Comparison of ENCODE assay signal across 24 cellular contexts in the genomic region with DNA sequence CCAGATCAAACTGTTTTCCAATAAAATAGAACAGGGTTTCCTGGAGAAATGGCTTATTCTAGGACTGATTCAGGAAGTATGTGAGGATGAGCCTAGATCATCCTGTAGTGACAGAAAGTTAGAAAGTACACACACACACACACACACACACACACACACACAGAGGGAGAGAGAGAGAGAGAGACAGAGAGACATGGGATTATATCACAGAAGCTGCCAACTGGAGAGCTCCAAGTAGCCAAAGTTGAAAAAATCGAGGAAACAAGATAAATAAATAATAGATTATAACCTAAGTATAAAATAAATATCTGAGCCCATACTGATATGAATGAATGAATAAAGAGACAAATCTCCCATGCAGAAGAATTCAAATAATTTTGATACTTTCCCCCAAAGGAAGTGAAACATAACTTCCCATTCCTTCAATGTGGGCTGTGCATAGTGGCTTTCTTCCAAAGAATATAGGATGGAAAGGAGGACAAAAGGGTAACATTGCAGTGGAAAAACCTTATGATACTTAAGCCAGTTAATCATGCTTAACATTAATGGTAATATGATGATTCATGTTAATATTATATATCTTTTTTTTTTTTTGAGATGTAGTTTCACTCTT.
"Had no signal": no experiment of that assay in that cellular context is flagged by ENCODE, and none has a peak within 500 bp of the region (broad histone marks: within the 10 kb centered on the region; RNA-seq: fewer than 3 reads in every experiment).

No MANE protein-coding gene starts in this region.

- H3K4me1 ChIP-seq: parathyroid adenoma, right lobe of liver, stomach, transverse colon, uterus had no signal

- H3K27me3 Mint-ChIP-seq: activated naive CD4-positive, alpha-beta T cell treated with anti-CD3 and anti-CD28 coated beads, Interleukin-2, amount 50 U/mL, for 24 hours; central memory CD8-positive, alpha-beta T cell; stimulated activated memory B cell treated with anti-CD40 and anti-IgM and Interleukin-4, amounts not matched to agents 10 μg/mL and 1 μg/mL and 100 μg/mL, for 72 hours; T-cell had no signal

- H3K27ac Mint-ChIP-seq: activated CD8-positive, alpha-beta T cell treated with anti-CD3 and anti-CD28 coated beads, Interleukin-2, amount 10 ng/mL, durations not matched to agents 7 days and 5 days; activated naive CD4-positive, alpha-beta T cell treated with anti-CD3 and anti-CD28 coated beads, Interleukin-2, amount 50 U/mL, for 24 hours; nephron; stimulated activated memory B cell treated with anti-CD40 and anti-IgM and Interleukin-4, amounts not matched to agents 10 μg/mL and 1 μg/mL and 100 μg/mL, for 72 hours had no signal

- H3K4me1 Mint-ChIP-seq: activated naive CD4-positive, alpha-beta T cell treated with anti-CD3 and anti-CD28 coated beads, Interleukin-2, amount 50 U/mL, for 24 hours; nephron; stimulated activated memory B cell treated with anti-CD40 and anti-IgM and Interleukin-4, amounts not matched to agents 10 μg/mL and 1 μg/mL and 100 μg/mL, for 72 hours; T-cell had no signal

- H3K9me3 ChIP-seq: heart left ventricle, right lobe of liver, stomach, transverse colon, uterus had no signal

- H3K9ac ChIP-seq: parathyroid adenoma had no signal

- H3K27ac ChIP-seq: coronary artery, heart left ventricle, parathyroid adenoma, right lobe of liver, stomach, transverse colon, uterus had no signal

- H2AFZ ChIP-seq: parathyroid adenoma had no signal

- H3K4me3 ChIP-seq: coronary artery, heart left ventricle, right lobe of liver, stomach, transverse colon, uterus had no signal

- ATAC-seq: activated CD8-positive, alpha-beta T cell treated with anti-CD3 and anti-CD28 coated beads, Interleukin-2, amount 10 ng/mL, durations not matched to agents 7 days and 5 days; heart left ventricle; left cardiac atrium; right lobe of liver; stimulated activated memory B cell treated with anti-CD40 and anti-IgM and Interleukin-4, amounts not matched to agents 10 μg/mL and 1 μg/mL and 100 μg/mL, for 72 hours; T-cell had no signal

- H3K27me3 ChIP-seq: heart left ventricle, right lobe of liver, stomach, transverse colon, uterus had no signal

- H3K4me3 Mint-ChIP-seq: activated CD8-positive, alpha-beta T cell treated with anti-CD3 and anti-CD28 coated beads, Interleukin-2, amount 10 ng/mL, durations not matched to agents 7 days and 5 days; activated naive CD4-positive, alpha-beta T cell treated with anti-CD3 and anti-CD28 coated beads, Interleukin-2, amount 50 U/mL, for 24 hours; central memory CD8-positive, alpha-beta T cell; nephron; stimulated activated memory B cell treated with anti-CD40 and anti-IgM and Interleukin-4, amounts not matched to agents 10 μg/mL and 1 μg/mL and 100 μg/mL, for 72 hours; T-cell had no signal

- H3K79me2 ChIP-seq: parathyroid adenoma had no signal

- DNase-seq: activated CD4-positive, alpha-beta T cell treated with anti-CD3 and anti-CD28 coated beads for 1 hour; activated CD4-positive, alpha-beta T cell treated with anti-CD3 and anti-CD28 coated beads, Interleukin-2, amount 50 U/mL, for 1 hour; activated CD8-positive, alpha-beta T cell treated with anti-CD3 and anti-CD28 coated beads, Interleukin-2, amount 10 ng/mL, durations not matched to agents 7 days and 5 days; activated gamma-delta T cell treated with Interleukin-2 at 50 U/mL for 16 hours; activated T-cell treated with anti-CD3 and anti-CD28 coated beads, Interleukin-2, amount 50 U/mL, for 1 hour; anterior cingulate cortex; erythroblast; heart left ventricle; islet precursor cell; left cardiac atrium; mesenchymal stem cell; right lobe of liver; small intestine; stimulated activated CD4-positive, alpha-beta T cell treated with anti-CD3 and anti-CD28 coated beads, Interleukin-2, amount 100 ng/mL, for 24 hours; stomach; T-cell; transverse colon; uterus had no signal

- H3K36me3 ChIP-seq: heart left ventricle, right lobe of liver, stomach, transverse colon, uterus had no signal

- H3K9me3 Mint-ChIP-seq: activated naive CD4-positive, alpha-beta T cell treated with anti-CD3 and anti-CD28 coated beads, Interleukin-2, amount 50 U/mL, for 24 hours; central memory CD8-positive, alpha-beta T cell; nephron; stimulated activated memory B cell treated with anti-CD40 and anti-IgM and Interleukin-4, amounts not matched to agents 10 μg/mL and 1 μg/mL and 100 μg/mL, for 72 hours had no signal
